In genomic region chr20:53238121-53238660, GRCh38 we compare ENCODE assay signal across 29 cellular contexts.
"Had no signal": no experiment of that assay in that cellular context is flagged by ENCODE, and none has a peak within 500 bp of the region (broad histone marks: within the 10 kb centered on the region; RNA-seq: fewer than 3 reads in every experiment).

No MANE protein-coding gene starts in this region.

- H3K27ac ChIP-seq: body of pancreas, SK-N-MC, VCaP had no signal

- H3K27me3 ChIP-seq: body of pancreas had no signal

- H3K27ac Mint-ChIP-seq: activated CD4-positive, alpha-beta memory T cell treated with anti-CD3 and anti-CD28 coated beads for 36 hours; activated CD4-positive, alpha-beta T cell treated with anti-CD3 and anti-CD28 coated beads, Interleukin-2, amount 10 ng/mL, durations not matched to agents 7 days and 5 days; activated naive CD4-positive, alpha-beta T cell treated with anti-CD3 and anti-CD28 coated beads, Interleukin-2, amount 50 U/mL, for 72 hours; activated naive CD8-positive, alpha-beta T cell treated with anti-CD3 and anti-CD28 coated beads, Interleukin-2, amount 50 U/mL, for 24 hours; T-cell had no signal

- H3K9me3 ChIP-seq: body of pancreas had no signal

- H3K4me3 Mint-ChIP-seq: activated CD4-positive, alpha-beta memory T cell treated with anti-CD3 and anti-CD28 coated beads for 36 hours; activated CD4-positive, alpha-beta T cell treated with anti-CD3 and anti-CD28 coated beads, Interleukin-2, amount 10 ng/mL, durations not matched to agents 7 days and 5 days; activated naive CD8-positive, alpha-beta T cell treated with anti-CD3 and anti-CD28 coated beads, Interleukin-2, amount 50 U/mL, for 24 hours; activated T-cell treated with anti-CD3 and anti-CD28 coated beads, Interleukin-2, amount 50 U/mL, for 4 hours; T-cell had no signal

- H3K4me1 ChIP-seq: body of pancreas had no signal

- H3K4me3 ChIP-seq: body of pancreas, SK-N-MC had no signal

- DNase-seq: activated CD4-positive, alpha-beta memory T cell treated with anti-CD3 and anti-CD28 coated beads for 36 hours; activated CD4-positive, alpha-beta T cell treated with anti-CD3 and anti-CD28 coated beads, Interleukin-2, amount 10 ng/mL, durations not matched to agents 7 days and 5 days; activated CD4-positive, CD25-positive, alpha-beta regulatory T cell; activated CD8-positive, alpha-beta memory T cell treated with anti-CD3 and anti-CD28 coated beads for 24 hours; activated effector memory CD4-positive, alpha-beta T cell treated with anti-CD3 and anti-CD28 coated beads, Interleukin-2, amount 50 U/mL, for 16 hours; activated naive CD4-positive, alpha-beta T cell treated with Interleukin-2 at 50 U/mL for 16 hours; activated naive CD8-positive, alpha-beta T cell treated with anti-CD3 and anti-CD28 coated beads, Interleukin-2, amount 50 U/mL, for 24 hours; activated T-cell treated with anti-CD3 and anti-CD28 coated beads, Interleukin-2, amount 50 U/mL, for 4 hours; anterior cingulate cortex; body of pancreas; central memory CD4-positive, alpha-beta T cell; NCI-H1092; NCI-H1417 treated with DMSO at 0.1 percent for 48 hours; NCI-H1694; NCI-H2029; NCI-H2107; NCI-H2171 treated with DMSO at 0.1 percent for 48 hours; NCI-H226; NCI-H510A; NCI-H526 treated with DMSO at 0.1 percent for 48 hours; NCI-H82; T-cell; T-helper 2 cell; T1000 had no signal

- FAIRE-seq: bronchial epithelial cell, TTC549 had no signal

- H3K4me1 Mint-ChIP-seq: activated CD4-positive, alpha-beta T cell treated with anti-CD3 and anti-CD28 coated beads, Interleukin-2, amount 10 ng/mL, durations not matched to agents 7 days and 5 days; activated naive CD8-positive, alpha-beta T cell treated with anti-CD3 and anti-CD28 coated beads, Interleukin-2, amount 50 U/mL, for 24 hours; T-cell had no signal

- H3K27me3 Mint-ChIP-seq: activated CD4-positive, alpha-beta memory T cell treated with anti-CD3 and anti-CD28 coated beads for 36 hours; activated CD4-positive, alpha-beta T cell treated with anti-CD3 and anti-CD28 coated beads, Interleukin-2, amount 10 ng/mL, durations not matched to agents 7 days and 5 days had no signal
